ENCODE assay signal across 18 cellular contexts in the genomic region with DNA sequence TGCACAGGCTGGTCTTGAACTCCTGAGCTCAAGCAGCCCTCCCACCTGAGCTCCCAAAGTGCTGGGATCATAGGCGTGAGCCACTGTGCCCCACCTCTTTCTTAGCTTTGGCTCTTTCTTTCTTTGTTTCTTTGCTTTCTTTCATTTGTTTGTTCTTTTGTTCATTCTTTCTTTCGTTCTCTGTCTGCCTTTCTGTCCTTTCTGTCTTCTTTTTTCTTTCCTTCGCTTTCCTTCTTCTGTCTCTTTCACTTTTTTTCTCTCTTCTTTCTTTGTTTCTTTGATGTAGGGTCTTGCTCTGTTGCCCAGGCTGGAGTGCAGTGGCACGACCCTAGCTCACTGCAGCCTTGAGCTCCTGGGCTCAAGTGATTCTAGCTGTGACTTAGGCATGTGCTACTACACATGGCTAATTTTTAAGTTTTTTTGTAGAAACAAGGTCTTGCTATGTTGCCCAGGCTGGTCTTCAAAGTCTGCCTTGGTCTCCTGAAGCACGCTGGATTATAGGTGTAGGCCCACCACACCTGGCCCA. TPM values are rescaled to one million over a fixed set of nuclear protein-coding genes. Genes with fewer than 3 reads are reported as not detected.
DNase-seq lines count a peak whose midpoint lies in the region; ATAC-seq and TF ChIP-seq lines count a peak whose summit lies in the region.
"Had no signal": no experiment of that assay in that cellular context is flagged by ENCODE, and none has a peak within 500 bp of the region (broad histone marks: within the 10 kb centered on the region; RNA-seq: fewer than 3 reads in every experiment).

No MANE protein-coding gene starts in this region.

- no peak for DNase-seq in body of pancreas
- DNase-seq in tibial artery = no peak
- DNase-seq in NCI-H2171 treated with DMSO at 0.1 percent for 48 hours (lab: John Stamatoyannopoulos, UW) = no peak
- no peak for DNase-seq in neuronal stem cell (ENCODE audit: low spot score)
- DNase-seq in H4 (ENCODE audit: low spot score) = no peak
- DNase-seq: ACHN, AML-193, Caco-2, KG1, NCI-H1436, NCI-H2029, NCI-H510A, NCI-H82 had no signal

- CTCF ChIA-PET in HEK293 (lab: Yijun Ruan, JAX) = no interaction called here

- H3K9ac ChIP-seq in neuronal stem cell (ENCODE audit: low read depth, low read length, poor library complexity) = no peak overlapping the region

- H3K18ac ChIP-seq in neuronal stem cell (ENCODE audit: low read length) = no peak overlapping the region

- H3K4me3 ChIP-seq in HEK293 (ENCODE audit: low read depth, low read length) = no peak overlapping the region
- H3K4me3 ChIP-seq in body of pancreas = no peak overlapping the region
- H3K4me3 ChIP-seq in tibial artery = no peak overlapping the region
- no peak overlapping the region for H3K4me3 ChIP-seq in neuronal stem cell (ENCODE audit: low read length in 2 of 2)

- intact Hi-C loops in body of pancreas (cut with DNase I) = no loop called here
- intact Hi-C loops in tibial artery (cut with DNase I; ENCODE audit: low total_unique reads) = no loop called here

- TF ChIP-seq POLR2A in body of pancreas (IDR thresholded peaks at IDR 0.05) = no peak

- H3K9me3 Mint-ChIP-seq in nephron = no peaks in the 10 kb centered on the region

- no peaks in the 10 kb centered on the region for H3K27me3 Mint-ChIP-seq in nephron (ENCODE audit: low read depth)

- H3K4ac ChIP-seq in neuronal stem cell (ENCODE audit: low read length) = no peak overlapping the region

- no peak overlapping the region for H3K14ac ChIP-seq in neuronal stem cell (ENCODE audit: low read length)

- H3K4me1 ChIP-seq in HEK293 (ENCODE audit: control insufficient read depth, insufficient read depth, low read length) = peaks cover 6% of the 10 kb centered on the region; the same call in 1 of the 2 replicates
- peaks cover 76% of the 10 kb centered on the region for H3K4me1 ChIP-seq in body of pancreas
- H3K4me1 ChIP-seq in tibial artery = peaks cover 9 to 89% (median 77%) of the 10 kb centered on the region in 4 donors
- peaks cover 53 to 59% of the 10 kb centered on the region in 2 donors for H3K4me1 ChIP-seq in neuronal stem cell (ENCODE audit: control insufficient read depth in 2 of 2, insufficient read depth in 1 of 2, low read depth in 1 of 2, low read length in 2 of 2)

- no peak overlapping the region for H2BK5ac ChIP-seq in neuronal stem cell (ENCODE audit: low read length)

- H4K91ac ChIP-seq in neuronal stem cell (ENCODE audit: low read depth, low read length, poor library complexity) = no peak overlapping the region

- ATAC-seq in body of pancreas = no peak
- no peak for ATAC-seq in GM19455 (IDR thresholded peaks at IDR 0.05; ENCODE audit: unreplicated experiment)
- ATAC-seq: HCT116, Panc1 had no signal

- H3K4me1 Mint-ChIP-seq in nephron = peaks cover 79% of the 10 kb centered on the region

- no peaks in the 10 kb centered on the region for H3K36me3 Mint-ChIP-seq in nephron (ENCODE audit: low read depth)

- H3K27me3 ChIP-seq in body of pancreas (no peaks in the 10 kb centered on the region), tibial artery (no peaks in the 10 kb centered on the region), neuronal stem cell (ENCODE audit: control insufficient read depth in 3 of 3, insufficient read depth in 3 of 3, low read depth in 1 of 3, low read length in 3 of 3) (no peaks in the 10 kb centered on the region)

- H3K79me1 ChIP-seq in neuronal stem cell (ENCODE audit: low read depth, low read length) = no peaks in the 10 kb centered on the region

- peak overlapping the region; percentile 61 to 92 (median 65) for H3K27ac Mint-ChIP-seq in nephron

- POLR2A ChIA-PET in HEK293 (lab: Yijun Ruan, JAX) = interaction anchor here (1.3 kb wide), 1 partner anchor 11 kb away, joined by 4 read pairs; no protein-coding TSS in a partner anchor

- TF ChIP-seq CTCF in HEK293 (tag by site-specific recombination; IDR thresholded peaks at IDR 0.05) (no peak), body of pancreas (IDR thresholded peaks at IDR 0.05) (no peak), nephron (IDR thresholded peaks at IDR 0.05; ENCODE audit: unreplicated experiment in 3 of 3) (no peak), tibial artery (IDR thresholded peaks at IDR 0.05) (no peak)

- no peak overlapping the region for H2BK120ac ChIP-seq in neuronal stem cell (ENCODE audit: low read depth, low read length)

- no peak overlapping the region for H4K8ac ChIP-seq in neuronal stem cell (ENCODE audit: low read depth, low read length)

- WGBS in body of pancreas, 2 donors = 90 to 93% methylated on average over 5 of the region's 5 CpGs
- no CpG with 5 or more reads among the region's 5 CpGs for WGBS in neuronal stem cell (ENCODE audit: extremely low coverage in 2 of 2, insufficient read length in 2 of 2, insufficient replicate concordance in 1 of 2), 2 donors

- no peak overlapping the region for H3K23ac ChIP-seq in neuronal stem cell (ENCODE audit: low read depth, low read length, poor library complexity)

- H3K36me3 ChIP-seq in HEK293 (ENCODE audit: control insufficient read depth in 2 of 2, insufficient read depth in 1 of 2, low read length in 2 of 2) (no peaks in the 10 kb centered on the region), body of pancreas (replicated peaks in 1 of 2; ENCODE audit: insufficient read depth in 1 of 2, low read depth in 2 of 2) (no peaks in the 10 kb centered on the region), tibial artery (no peaks in the 10 kb centered on the region), neuronal stem cell (replicated peaks in 1 of 2; ENCODE audit: control insufficient read depth in 2 of 2, insufficient read depth in 2 of 2, low read length in 2 of 2) (peaks cover 0 to 3% of the 10 kb centered on the region in 2 donors)

- no peak overlapping the region for H2BK12ac ChIP-seq in neuronal stem cell (ENCODE audit: low read length)

- H2BK15ac ChIP-seq in neuronal stem cell (ENCODE audit: low read length) = no peak overlapping the region

- H3K4me3 Mint-ChIP-seq in nephron = no peak overlapping the region

- H3K27ac ChIP-seq in HEK293 (ENCODE audit: extremely low read depth, low read depth, low read length) (no peak overlapping the region), body of pancreas (peak overlapping the region in 3 of 4 donors; percentile 77 to 82 (median 78)), tibial artery (peak overlapping the region; percentile 89 to 95), neuronal stem cell (replicated peaks; ENCODE audit: low read length) (no peak overlapping the region)

- H2AFZ ChIP-seq in neuronal stem cell (ENCODE audit: low read length) = no peak overlapping the region

- no peak overlapping the region for H2AK5ac ChIP-seq in neuronal stem cell (ENCODE audit: low read depth, low read length)

- H3K4me2 ChIP-seq in neuronal stem cell (ENCODE audit: insufficient read depth, low read length, poor library complexity, severe bottlenecking) = no peak overlapping the region

- H3K9me3 ChIP-seq in HEK293 (ENCODE audit: control insufficient read depth, insufficient read depth, low read depth, low read length) = no peaks in the 10 kb centered on the region
- H3K9me3 ChIP-seq in body of pancreas = no peaks in the 10 kb centered on the region
- H3K9me3 ChIP-seq in tibial artery = no peaks in the 10 kb centered on the region
- no peaks in the 10 kb centered on the region for H3K9me3 ChIP-seq in neuronal stem cell (replicated peaks in 1 of 2; ENCODE audit: control insufficient read depth in 2 of 2, insufficient read depth in 1 of 2, low read depth in 1 of 2, low read length in 2 of 2)
- H3K9me3 ChIP-seq: Caco-2 had no signal

TF ChIP-seq in HEK293, 187 proteins besides CTCF, POLR2A, EP300 and RAD21 (continues in another document):
- TF ChIP-seq ZNF677 (tag by site-specific recombination; IDR thresholded peaks at IDR 0.05) (no peak), ZNF37A (tag by site-specific recombination; IDR thresholded peaks at IDR 0.05) (no peak), ZNF626 (tag by site-specific recombination; IDR thresholded peaks at IDR 0.05) (no peak), ZNF324 (tag by site-specific recombination; IDR thresholded peaks at IDR 0.05) (no peak), ZNF645 (tag by site-specific recombination; IDR thresholded peaks at IDR 0.05) (no peak), ZNF366 (tag by site-specific recombination; conservative IDR thresholded peaks at IDR 0.05) (peak; percentile 52; the same call in 1 of the 2 replicates), ZNF121 (tag by site-specific recombination; IDR thresholded peaks at IDR 0.05) (peak; percentile 98)
- TF ChIP-seq, protein P1, sequence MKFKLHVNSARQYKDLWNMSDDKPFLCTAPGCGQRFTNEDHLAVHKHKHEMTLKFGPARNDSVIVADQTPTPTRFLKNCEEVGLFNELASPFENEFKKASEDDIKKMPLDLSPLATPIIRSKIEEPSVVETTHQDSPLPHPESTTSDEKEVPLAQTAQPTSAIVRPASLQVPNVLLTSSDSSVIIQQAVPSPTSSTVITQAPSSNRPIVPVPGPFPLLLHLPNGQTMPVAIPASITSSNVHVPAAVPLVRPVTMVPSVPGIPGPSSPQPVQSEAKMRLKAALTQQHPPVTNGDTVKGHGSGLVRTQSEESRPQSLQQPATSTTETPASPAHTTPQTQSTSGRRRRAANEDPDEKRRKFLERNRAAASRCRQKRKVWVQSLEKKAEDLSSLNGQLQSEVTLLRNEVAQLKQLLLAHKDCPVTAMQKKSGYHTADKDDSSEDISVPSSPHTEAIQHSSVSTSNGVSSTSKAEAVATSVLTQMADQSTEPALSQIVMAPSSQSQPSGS (tag by site-specific recombination; IDR thresholded peaks at IDR 0.05; ENCODE audit: low read depth) = no peak

RNA-seq across cellular contexts. Expression of gene SOX13, which starts 18.9 kb away (rescaled TPM):
- total RNA-seq in body of pancreas = 10 to 100 TPM; 29.6 to 37.2 TPM
- polyA plus RNA-seq in neuronal stem cell (2013, experiment 1 of 2) = 16.2 TPM
- 16.8 TPM for polyA plus RNA-seq in neuronal stem cell (2013, experiment 2 of 2)
- 1.4 TPM in 2 replicates for total RNA-seq in H4 (2014; rRNA removed; shearing (Covaris generic))

RNA-seq across cellular contexts. Expression of gene ETNK2, which starts 60.0 kb away (rescaled TPM):
- 10 to 100 TPM in 1 of 2 donors, 1 to 10 TPM in 1; 4.0 to 15.8 TPM for total RNA-seq in body of pancreas
- 8.8 TPM for polyA plus RNA-seq in neuronal stem cell (2013, experiment 1 of 2)
- 8.4 TPM for polyA plus RNA-seq in neuronal stem cell (2013, experiment 2 of 2)
- 18.3 and 19.1 TPM in 2 replicates for total RNA-seq in H4 (2014; rRNA removed; shearing (Covaris generic))

Comparison
In these comparisons a context has a peak if more than half of its experiments do, and no peak if none do; other contexts are left out.
1. H3K27ac ChIP-seq: peak in body of pancreas (3 of 4) and tibial artery (2 of 2); none in HEK293 (single experiment) and neuronal stem cell (single experiment).
2. RNA of gene SOX13, which starts 18.9 kb away (total RNA-seq): 29.6 to 37.2 TPM in body of pancreas; 1.4 TPM in H4; every median in the first group is over 10 times any median in the second.